Comparison of ENCODE assay signal across 8 cellular contexts in the genomic region with DNA sequence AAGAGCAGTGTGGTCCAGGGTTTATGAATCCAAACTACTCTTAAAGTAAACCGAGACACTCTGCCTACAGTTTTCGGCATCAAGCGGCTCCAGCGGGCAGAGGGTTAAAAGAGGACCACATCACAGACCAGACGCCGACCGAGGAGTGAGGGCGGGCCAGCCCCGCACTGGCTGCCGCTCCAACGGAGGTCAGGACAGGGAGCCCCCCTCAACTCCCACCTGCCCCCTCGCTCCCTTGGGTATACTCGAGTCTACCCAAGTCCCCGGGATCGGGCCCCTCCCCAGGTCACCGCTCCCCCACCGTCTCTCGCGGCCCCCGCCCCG. TPM values are rescaled to one million over a fixed set of nuclear protein-coding genes. Genes with fewer than 3 reads are reported as not detected.
DNase-seq lines count a peak whose midpoint lies in the region; ATAC-seq and TF ChIP-seq lines count a peak whose summit lies in the region.

No MANE protein-coding gene starts in this region.

- TF ChIP-seq CTCF in mesothelial cell of epicardium (IDR thresholded peaks at IDR 0.05; ENCODE audit: unreplicated experiment), result no peak
- no peak for TF ChIP-seq CTCF in upper lobe of left lung (IDR thresholded peaks at IDR 0.05)

- H3K36me3 Mint-ChIP-seq in mesothelial cell of epicardium, result peaks cover 7% of the 10 kb centered on the region

- in situ Hi-C loops in KBM-7 (cut with MboI; ENCODE audit: low pct_unique_long_range_greater_than_20kb, low sequenced_read_pairs) (no loop called here), SK-MEL-5 (cut with HindIII; ENCODE audit: low pct_unique_long_range_greater_than_20kb, low sequenced_read_pairs) (no loop called here)

- peak overlapping the region; percentile 96 for H3K4me3 ChIP-seq in effector memory CD4-positive, alpha-beta T cell (ENCODE audit: insufficient read depth, low read depth, low read length, poor library complexity, severe bottlenecking)
- H3K4me3 ChIP-seq in upper lobe of left lung, result peak overlapping the region; percentile 87 to 96 (median 92)

- WGBS in upper lobe of left lung, 2 donors, result 0% methylated on average over 7 to 21 of the region's 21 CpGs

- H3K27me3 ChIP-seq in effector memory CD4-positive, alpha-beta T cell (replicated peaks; ENCODE audit: control insufficient read depth, insufficient read depth, low read length, poor library complexity, severe bottlenecking), result no peaks in the 10 kb centered on the region
- no peaks in the 10 kb centered on the region for H3K27me3 ChIP-seq in upper lobe of left lung

- peak; percentile 78 for DNase-seq in DMS53 (lab: John Stamatoyannopoulos, UW)
- peak; percentile 57 for DNase-seq in KBM-7
- DNase-seq in SK-MEL-5 (ENCODE audit: low read depth, low spot score), result peak; percentile 71
- DNase-seq in effector memory CD4-positive, alpha-beta T cell, result no peak
- DNase-seq in mesothelial cell of epicardium (ENCODE audit: low spot score in 2 of 2, unreplicated experiment in 2 of 2), result no peak
- no peak for DNase-seq in upper lobe of left lung
- no peak for DNase-seq in RPMI8226

- H3K4me1 ChIP-seq in effector memory CD4-positive, alpha-beta T cell (ENCODE audit: control insufficient read depth, insufficient read depth, low read length, poor library complexity, severe bottlenecking), result peaks cover 12% of the 10 kb centered on the region
- peaks cover 7 to 37% (median 16%) of the 10 kb centered on the region in 4 donors for H3K4me1 ChIP-seq in upper lobe of left lung

- H3K4me3 Mint-ChIP-seq in mesothelial cell of epicardium, result peak overlapping the region; percentile 94

- H3K36me3 ChIP-seq in effector memory CD4-positive, alpha-beta T cell (ENCODE audit: control insufficient read depth, insufficient read depth, low read length), result no peaks in the 10 kb centered on the region
- H3K36me3 ChIP-seq in upper lobe of left lung, result peaks cover 0 to 9% (median 0%) of the 10 kb centered on the region in 4 donors

- no peaks in the 10 kb centered on the region for H3K27me3 Mint-ChIP-seq in mesothelial cell of epicardium (ENCODE audit: low read depth)

- no peaks in the 10 kb centered on the region for H3K9me3 Mint-ChIP-seq in mesothelial cell of epicardium

- TF ChIP-seq EP300 in upper lobe of left lung (IDR thresholded peaks at IDR 0.05), result no peak

- ATAC-seq in GM19463 (IDR thresholded peaks at IDR 0.05; ENCODE audit: unreplicated experiment) (peak; percentile 18), upper lobe of left lung (ENCODE audit: low FRiP score in 2 of 2) (peak; percentile 79 to 86)

- H3K4me1 Mint-ChIP-seq in mesothelial cell of epicardium, result peaks cover 23% of the 10 kb centered on the region

- H3K27ac Mint-ChIP-seq in mesothelial cell of epicardium, result peak overlapping the region; percentile 95

- H3K9me3 ChIP-seq in effector memory CD4-positive, alpha-beta T cell (ENCODE audit: control insufficient read depth, low read length), result no peaks in the 10 kb centered on the region
- no peaks in the 10 kb centered on the region for H3K9me3 ChIP-seq in upper lobe of left lung

- TF ChIP-seq POLR2A in upper lobe of left lung (IDR thresholded peaks at IDR 0.05), result no peak

- H3K27ac ChIP-seq in effector memory CD4-positive, alpha-beta T cell (ENCODE audit: insufficient read depth, low read length, poor library complexity, severe bottlenecking), result peak overlapping the region; percentile 83
- H3K27ac ChIP-seq in upper lobe of left lung, result peak overlapping the region; percentile 96 to 99 (median 98)

RNA-seq across cellular contexts. Expression of a gene that starts 0.3 kb away (rescaled TPM):
- total RNA-seq in SK-MEL-5 (2014; rRNA removed; shearing (Covaris generic)), result 21.6 and 21.9 TPM in 2 replicates
- 22.9 and 23.9 TPM in 2 replicates for polyA plus RNA-seq in SK-MEL-5 (2015; cell fraction: cytosol; rRNA removed)
- 29.0 and 39.9 TPM in 2 replicates for polyA plus RNA-seq in SK-MEL-5 (2015; cell fraction: nucleus; rRNA removed)
- total RNA-seq in mesothelial cell of epicardium, result 56.1 to 58.4 TPM (median 57.3 TPM) in 3 replicates
- total RNA-seq in upper lobe of left lung, result 10 to 100 TPM; 44.0 to 76.5 (median 53.9) TPM

RNA-seq across cellular contexts. Expression of a gene that starts 10.9 kb away (rescaled TPM):
- not detected in 2 replicates for total RNA-seq in SK-MEL-5 (2014; rRNA removed; shearing (Covaris generic))
- not detected in 2 replicates for polyA plus RNA-seq in SK-MEL-5 (2015; cell fraction: cytosol; rRNA removed)
- polyA plus RNA-seq in SK-MEL-5 (2015; cell fraction: nucleus; rRNA removed), result not detected in 2 replicates
- total RNA-seq in mesothelial cell of epicardium (not detected in 3 replicates), upper lobe of left lung (not detected)

RNA-seq across cellular contexts. Expression of a gene that starts 50.1 kb away (rescaled TPM):
- total RNA-seq in SK-MEL-5 (2014; rRNA removed; shearing (Covaris generic)), result 46.9 and 49.3 TPM in 2 replicates
- 26.4 and 44.5 TPM in 2 replicates for polyA plus RNA-seq in SK-MEL-5 (2015; cell fraction: cytosol; rRNA removed)
- polyA plus RNA-seq in SK-MEL-5 (2015; cell fraction: nucleus; rRNA removed), result 116 and 150 TPM in 2 replicates
- total RNA-seq in mesothelial cell of epicardium (101 to 103 TPM (median 101 TPM) in 3 replicates), upper lobe of left lung (10 to 100 TPM; 26.8 to 88.0 (median 40.3) TPM)

Comparison
In these comparisons a context has a peak if more than half of its experiments do, and no peak if none do; other contexts are left out.
1. DNase-seq: peak in DMS53 (single experiment), KBM-7 (single experiment) and SK-MEL-5 (single experiment); none in effector memory CD4-positive, alpha-beta T cell (0 of 3), mesothelial cell of epicardium (0 of 2), upper lobe of left lung (0 of 2) and RPMI8226 (single experiment).